16 cellular contexts compared by ENCODE assay signal in genomic region chr19:19534556-19535265, GRCh38. TPM values are rescaled to one million over a fixed set of nuclear protein-coding genes. Genes with fewer than 3 reads are reported as not detected.
"Had no signal": no experiment of that assay in that cellular context is flagged by ENCODE, and none has a peak within 500 bp of the region (broad histone marks: within the 10 kb centered on the region; RNA-seq: fewer than 3 reads in every experiment).

No MANE protein-coding gene starts in this region.

- ATAC-seq: naive thymus-derived CD8-positive, alpha-beta T cell; stimulated activated naive B cell treated with anti-CD40 and anti-IgM and Interleukin-4, amounts not matched to agents 10 μg/mL and 1 μg/mL and 100 μg/mL, for 72 hours had no signal

- H3K27ac ChIP-seq: adrenal gland, colonic mucosa, esophagus squamous epithelium, right atrium auricular region, tibial artery had no signal

- DNase-seq: activated CD4-positive, CD25-positive, alpha-beta regulatory T cell treated with anti-CD3 and anti-CD28 coated beads, Interleukin-2, amount 50 U/mL, for 72 hours; activated naive CD4-positive, alpha-beta T cell treated with anti-CD3 and anti-CD28 coated beads, Interleukin-2, amount 10 ng/mL, durations not matched to agents 7 days and 5 days; activated T-cell treated with anti-CD3 and anti-CD28 coated beads for 4 hours; adrenal gland; colonic mucosa; esophagus squamous epithelium; hypothalamus; mesenchymal stem cell; naive thymus-derived CD8-positive, alpha-beta T cell; stimulated activated CD4-positive, alpha-beta T cell treated with anti-CD3 and anti-CD28 coated beads, Interleukin-15, amount 100 ng/mL, for 24 hours; stimulated activated CD4-positive, alpha-beta T cell treated with anti-CD3 and anti-CD28 coated beads, Interleukin-4, amount 100 ng/mL, for 1 hour; stimulated activated naive B cell treated with anti-CD40 and anti-IgM and Interleukin-4, amounts not matched to agents 10 μg/mL and 1 μg/mL and 100 μg/mL, for 72 hours; tibial artery had no signal

- H3K9me3 Mint-ChIP-seq: activated naive CD4-positive, alpha-beta T cell treated with anti-CD3 and anti-CD28 coated beads, Interleukin-2, amount 10 ng/mL, durations not matched to agents 7 days and 5 days; naive thymus-derived CD8-positive, alpha-beta T cell; stimulated activated naive B cell treated with anti-CD40 and anti-IgM and Interleukin-4, amounts not matched to agents 10 μg/mL and 1 μg/mL and 100 μg/mL, for 72 hours had no signal

- H3K36me3 ChIP-seq: adrenal gland, colonic mucosa, esophagus squamous epithelium, right atrium auricular region had no signal

- H3K4me3 ChIP-seq: adrenal gland, colonic mucosa, esophagus squamous epithelium, right atrium auricular region, tibial artery had no signal

- H3K9me3 ChIP-seq: adrenal gland, colonic mucosa, esophagus squamous epithelium, right atrium auricular region, tibial artery had no signal

- H3K27ac Mint-ChIP-seq: activated naive CD4-positive, alpha-beta T cell treated with anti-CD3 and anti-CD28 coated beads, Interleukin-2, amount 10 ng/mL, durations not matched to agents 7 days and 5 days; stimulated activated naive B cell treated with anti-CD40 and anti-IgM and Interleukin-4, amounts not matched to agents 10 μg/mL and 1 μg/mL and 100 μg/mL, for 72 hours had no signal

- H3K4me3 Mint-ChIP-seq: activated naive CD4-positive, alpha-beta T cell treated with anti-CD3 and anti-CD28 coated beads, Interleukin-2, amount 10 ng/mL, durations not matched to agents 7 days and 5 days; stimulated activated naive B cell treated with anti-CD40 and anti-IgM and Interleukin-4, amounts not matched to agents 10 μg/mL and 1 μg/mL and 100 μg/mL, for 72 hours had no signal

- H3K27me3 ChIP-seq: right atrium auricular region had no signal

RNA-seq across cellular contexts. Expression of gene CILP2, which starts 3.4 kb away (rescaled TPM):
- total RNA-seq: glomerular endothelial cell had no signal

RNA-seq across cellular contexts. Expression of gene TSSK6, which starts 19.4 kb away (rescaled TPM):
- total RNA-seq: skeletal muscle tissue had no signal
